In genomic region chr22:22260169-22260568, GRCh38 we compare ENCODE assay signal across 10 cellular contexts. TPM values are rescaled to one million over a fixed set of nuclear protein-coding genes. Genes with fewer than 3 reads are reported as not detected.
"Had no signal": no experiment of that assay in that cellular context is flagged by ENCODE, and none has a peak within 500 bp of the region (broad histone marks: within the 10 kb centered on the region; RNA-seq: fewer than 3 reads in every experiment).

No MANE protein-coding gene starts in this region.

RNA-seq across cellular contexts. Expression of gene VPREB1, which starts 15.6 kb away (rescaled TPM):
- total RNA-seq: PC-3, PC-9, Peyer's patch, Right ventricle myocardium inferior, Right ventricle myocardium superior, RPMI7951, SJCRH30, SJSA1, SK-MEL-5 had no signal
- polyA plus RNA-seq: SK-N-SH had no signal
